8 cellular contexts compared by ENCODE assay signal in the genomic region with DNA sequence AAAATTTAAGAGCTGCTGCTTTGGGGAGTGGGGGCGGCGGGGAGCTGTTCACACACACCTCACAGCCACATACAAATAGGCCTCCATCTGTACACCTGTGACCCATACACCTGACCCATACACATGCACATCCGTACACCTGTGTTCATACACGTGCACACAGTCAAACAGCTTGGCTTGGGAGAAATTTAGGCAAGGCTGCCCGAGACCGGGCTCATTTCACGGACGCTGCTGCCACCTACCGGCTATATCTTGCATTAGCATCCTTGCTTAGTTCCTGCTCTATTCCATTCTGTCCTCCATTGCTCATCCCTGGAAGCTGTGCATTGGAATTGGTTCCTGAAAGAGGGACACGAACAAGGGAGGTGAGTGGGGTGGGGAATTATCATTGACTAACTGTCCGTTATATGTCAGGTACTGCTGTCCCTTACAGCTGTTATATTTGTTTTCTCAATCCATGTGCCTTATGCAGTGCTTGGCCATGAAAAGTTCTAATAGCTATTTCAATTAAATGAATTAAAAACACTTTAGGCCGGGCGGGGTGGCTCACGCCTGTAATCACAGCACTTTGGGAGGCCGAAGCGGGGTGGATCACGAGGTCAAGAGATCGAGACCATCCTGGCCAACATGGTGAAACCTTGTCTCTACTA. TPM values are rescaled to one million over a fixed set of nuclear protein-coding genes. Genes with fewer than 3 reads are reported as not detected.
DNase-seq lines count a peak whose midpoint lies in the region; ATAC-seq and TF ChIP-seq lines count a peak whose summit lies in the region.

No MANE protein-coding gene starts in this region.

- TF ChIP-seq CTCF in GM06990 (IDR thresholded peaks at IDR 0.05; ENCODE audit: insufficient read depth, low read length, poor library complexity, severe bottlenecking) (peak; percentile 80), LNCaP clone FGC (IDR thresholded peaks at IDR 0.05; ENCODE audit: control insufficient read depth, extremely low read depth, insufficient read depth) (peak; percentile 92), neural progenitor cell (IDR thresholded peaks at IDR 0.05) (peak; percentile 98)

- no peaks in the 10 kb centered on the region for H3K4me1 ChIP-seq in neural progenitor cell

- H3K4me2 ChIP-seq in neural progenitor cell = no peak overlapping the region

- no peaks in the 10 kb centered on the region for H3K9me3 ChIP-seq in neural progenitor cell (ENCODE audit: low read depth)

- H3K4me3 ChIP-seq in GM06990 (replicated peaks; ENCODE audit: low read depth, low read length) (no peak overlapping the region), LNCaP clone FGC (ENCODE audit: low read depth, low read length) (no peak overlapping the region), neural progenitor cell (no peak overlapping the region)

- no peak overlapping the region for H3K27ac ChIP-seq in neural progenitor cell
- no peak overlapping the region for H3K27ac ChIP-seq in substantia nigra (ENCODE audit: low read depth, low read length, poor library complexity, severe bottlenecking)

- no peaks in the 10 kb centered on the region for H3K9me3 Mint-ChIP-seq in neural progenitor cell

- H3K27ac Mint-ChIP-seq in neural progenitor cell = no peak overlapping the region

- H3K79me2 ChIP-seq in neural progenitor cell (ENCODE audit: low read depth) = no peaks in the 10 kb centered on the region

- DNase-seq in GM06990 (ENCODE audit: extremely low read depth, insufficient read length) (peak; percentile 57), LNCaP clone FGC (ENCODE audit: low read depth) (peak; percentile 72), RKO (ENCODE audit: low spot score) (peak; percentile 83), fibroblast of peridontal ligament (ENCODE audit: extremely low read depth) (peak; percentile 76), neural progenitor cell (ENCODE audit: low spot score) (peak; percentile 87), substantia nigra (lab: John Stamatoyannopoulos, UW) (peak in 43 of 49 donors; percentile 7 to 78 (median 49))
- peak; percentile 83 to 84 for DNase-seq in activated T-cell treated with anti-CD3 and anti-CD28 coated beads, Interleukin-2, amount 50 U/mL, for 48 hours

- H3K36me3 ChIP-seq in GM06990 (ENCODE audit: control insufficient read depth, insufficient read depth, low read length) (no peaks in the 10 kb centered on the region), neural progenitor cell (no peaks in the 10 kb centered on the region)

- no peaks in the 10 kb centered on the region for H4K20me1 ChIP-seq in neural progenitor cell (ENCODE audit: low read depth)

- ATAC-seq in GM19455 (IDR thresholded peaks at IDR 0.05; ENCODE audit: unreplicated experiment) = no peak

- peaks cover 7% of the 10 kb centered on the region for H3K27me3 Mint-ChIP-seq in neural progenitor cell (ENCODE audit: insufficient read depth, low read depth)

- H3K9ac ChIP-seq in neural progenitor cell = no peak overlapping the region

- no peaks in the 10 kb centered on the region for H3F3A ChIP-seq in neural progenitor cell (ENCODE audit: low read depth)

- H3K4me3 Mint-ChIP-seq in neural progenitor cell = no peak overlapping the region

- H3K4me1 Mint-ChIP-seq in neural progenitor cell = peaks cover 6% of the 10 kb centered on the region

- no peaks in the 10 kb centered on the region for H3K36me3 Mint-ChIP-seq in neural progenitor cell

- peak overlapping the region; percentile 44 for H2AFZ ChIP-seq in neural progenitor cell (replicated peaks)

- no peaks in the 10 kb centered on the region for H3K27me3 ChIP-seq in GM06990 (replicated peaks; ENCODE audit: control insufficient read depth, insufficient read depth, low read length)
- H3K27me3 ChIP-seq in neural progenitor cell = peaks cover 8% of the 10 kb centered on the region

RNA-seq across cellular contexts. Expression of a gene that starts 37.1 kb away (rescaled TPM):
- total RNA-seq in neural progenitor cell (ENCODE audit: low replicate concordance) = 157 and 211 TPM in 2 replicates
